Comparison of ENCODE assay signal across 9 cellular contexts in genomic region chr1:100606438-100606837, GRCh38.
DNase-seq lines count a peak whose midpoint lies in the region; ATAC-seq, FAIRE-seq and TF ChIP-seq lines count a peak whose summit lies in the region.
"Had no signal": no experiment of that assay in that cellular context is flagged by ENCODE, and none has a peak within 500 bp of the region (broad histone marks: within the 10 kb centered on the region; RNA-seq: fewer than 3 reads in every experiment).

No MANE protein-coding gene starts in this region.

- no peaks in the 10 kb centered on the region for H3K9me3 ChIP-seq in endothelial cell of umbilical vein (replicated peaks; ENCODE audit: control insufficient read depth, insufficient read depth, low read length)
- H3K9me3 ChIP-seq in osteoblast (ENCODE audit: low read depth, low read length), result no peaks in the 10 kb centered on the region

- dilution Hi-C loops in endothelial cell of umbilical vein (cut with MboI; ENCODE audit: extremely low pct_ligation_motif_present, low sequenced_read_pairs), result loop anchor here (25.0 kb wide), 1 partner anchor 256 kb away; no protein-coding TSS in a partner anchor

- H3K36me3 ChIP-seq in endothelial cell of umbilical vein (ENCODE audit: control insufficient read depth in 2 of 2, extremely low read depth in 1 of 2, insufficient read depth in 2 of 2, low read length in 2 of 2) (no peaks in the 10 kb centered on the region), osteoblast (ENCODE audit: insufficient read depth, low read length) (no peaks in the 10 kb centered on the region)
- H3K36me3 ChIP-seq: BLaER1 treated with 17β-estradiol and CSF1 and Interleukin-3, amounts not matched to agents 10 nM and 100 nM had no signal

- H3K79me2 ChIP-seq in endothelial cell of umbilical vein (ENCODE audit: control insufficient read depth, insufficient read depth, low read length) (no peaks in the 10 kb centered on the region), osteoblast (ENCODE audit: insufficient read depth, low read length) (no peaks in the 10 kb centered on the region)

- TF ChIP-seq CTCF in endothelial cell of umbilical vein (IDR thresholded peaks at IDR 0.05; ENCODE audit: extremely low read depth in 1 of 2, insufficient read depth in 1 of 2, low read depth in 1 of 2, low read length in 2 of 2) (peak; percentile 53 to 63), osteoblast (IDR thresholded peaks at IDR 0.05; ENCODE audit: extremely low read depth, low read depth, low read length) (peak; percentile 87)

- no peaks in the 10 kb centered on the region for H3K9me1 ChIP-seq in endothelial cell of umbilical vein (replicated peaks; ENCODE audit: control insufficient read depth, extremely low read depth, insufficient read depth, low read length)

- no peak overlapping the region for H3K9ac ChIP-seq in endothelial cell of umbilical vein (replicated peaks; ENCODE audit: extremely low read depth, insufficient read depth, low read length)
- H3K9ac ChIP-seq: BLaER1 treated with 17β-estradiol and CSF1 and Interleukin-3, amounts not matched to agents 10 nM and 100 nM had no signal

- POLR2A ChIA-PET in endothelial cell of umbilical vein (lab: Charles Lee), result no interaction called here

- no peak overlapping the region for H3K4me2 ChIP-seq in endothelial cell of umbilical vein (ENCODE audit: insufficient read depth, low read length)
- H3K4me2 ChIP-seq in osteoblast (ENCODE audit: insufficient read depth, low read length), result no peak overlapping the region
- H3K4me2 ChIP-seq: BLaER1 treated with 17β-estradiol and CSF1 and Interleukin-3, amounts not matched to agents 10 nM and 100 nM had no signal

- no TSS peak for BruUV-seq in endothelial cell of umbilical vein (replicated peaks; lab: Mats Ljungman, UMichigan)

- CTCF ChIA-PET in endothelial cell of umbilical vein (lab: Charles Lee), result interaction anchor here (0.9 to 2.9 kb wide), 14 partner anchors 9 to 262 kb away, joined by 3 to 56 read pairs (median 6); no protein-coding TSS in a partner anchor

- FAIRE-seq in endothelial cell of umbilical vein (lab: Jason Lieb, UNC), result peak; percentile 81

- DNase-seq in NCI-H2107 (lab: John Stamatoyannopoulos, UW) (peak; percentile 19), NCI-H2107 treated with DMSO at 0.1 percent for 48 hours (lab: John Stamatoyannopoulos, UW; ENCODE audit: unreplicated experiment) (no peak), NCI-H1694 (lab: John Stamatoyannopoulos, UW) (peak; percentile 46), endothelial cell of umbilical vein (ENCODE audit: low read depth, low spot score) (peak; percentile 78), osteoblast (ENCODE audit: insufficient read length, low spot score, missing footprints) (peak; percentile 53), NCI-H1105 (lab: John Stamatoyannopoulos, UW) (no peak), NCI-H2029 treated with DMSO at 0.1 percent for 48 hours (lab: John Stamatoyannopoulos, UW) (no peak)

- H4K20me1 ChIP-seq in endothelial cell of umbilical vein (replicated peaks; ENCODE audit: control insufficient read depth, extremely low read depth, insufficient read depth, low read length) (no peaks in the 10 kb centered on the region), osteoblast (ENCODE audit: insufficient read depth, low read length) (no peaks in the 10 kb centered on the region)
- H4K20me1 ChIP-seq: BLaER1 treated with 17β-estradiol and CSF1 and Interleukin-3, amounts not matched to agents 10 nM and 100 nM had no signal

- H3K27me3 ChIP-seq in endothelial cell of umbilical vein (ENCODE audit: control insufficient read depth in 2 of 2, insufficient read depth in 2 of 2, low read length in 2 of 2), result no peaks in the 10 kb centered on the region
- no peaks in the 10 kb centered on the region for H3K27me3 ChIP-seq in osteoblast (ENCODE audit: insufficient read depth, low read length)
- H3K27me3 ChIP-seq: BLaER1 treated with 17β-estradiol and CSF1 and Interleukin-3, amounts not matched to agents 10 nM and 100 nM had no signal

- no peak overlapping the region for H3K27ac ChIP-seq in endothelial cell of umbilical vein (ENCODE audit: insufficient read depth, low read depth, low read length)
- peak overlapping the region; percentile 57 for H3K27ac ChIP-seq in osteoblast (ENCODE audit: low read depth, low read length)
- H3K27ac ChIP-seq: BLaER1 treated with 17β-estradiol and CSF1 and Interleukin-3, amounts not matched to agents 10 nM and 100 nM had no signal

- intact Hi-C loops in endothelial cell of umbilical vein (cut with micrococcal nuclease), result loop anchor here (1.0 kb wide), 2 partner anchors 143 to 260 kb away; no protein-coding TSS in a partner anchor

- H2AFZ ChIP-seq in endothelial cell of umbilical vein (ENCODE audit: low read depth, low read length), result no peak overlapping the region
- H2AFZ ChIP-seq in osteoblast (ENCODE audit: low read length), result peak overlapping the region; percentile 36

- H3K4me1 ChIP-seq in endothelial cell of umbilical vein (ENCODE audit: control insufficient read depth, extremely low read depth, insufficient read depth, low read length) (no peaks in the 10 kb centered on the region), osteoblast (ENCODE audit: insufficient read depth, low read length) (peaks cover 27% of the 10 kb centered on the region)

- H3K4me3 ChIP-seq in endothelial cell of umbilical vein (replicated peaks in 1 of 3; ENCODE audit: insufficient read depth in 1 of 3, low read depth in 1 of 3, low read length in 3 of 3) (no peak overlapping the region), osteoblast (ENCODE audit: insufficient read depth, low read length) (no peak overlapping the region)
- H3K4me3 ChIP-seq: BLaER1 treated with 17β-estradiol and CSF1 and Interleukin-3, amounts not matched to agents 10 nM and 100 nM had no signal

- no peak for TF ChIP-seq POLR2A in endothelial cell of umbilical vein (IDR thresholded peaks at IDR 0.05; ENCODE audit: low read depth, low read length)

- ATAC-seq in GM21381 (IDR thresholded peaks at IDR 0.05; ENCODE audit: unreplicated experiment), result no peak

TF ChIP-seq in endothelial cell of umbilical vein, 7 proteins besides CTCF, POLR2A, EP300 and RAD21:
- no peak for TF ChIP-seq FOS (IDR thresholded peaks at IDR 0.05; ENCODE audit: borderline replicate concordance, insufficient read depth, low read length)
- TF ChIP-seq JUN (IDR thresholded peaks at IDR 0.05; ENCODE audit: borderline replicate concordance, insufficient read depth, insufficient read length, low read depth), result no peak
- no peak for TF ChIP-seq POLR2AphosphoS5 (IDR thresholded peaks at IDR 0.05; ENCODE audit: insufficient read depth, low read depth, low read length)
- no peak for TF ChIP-seq MYC (IDR thresholded peaks at IDR 0.05; ENCODE audit: low read depth, low read length)
- no peak for TF ChIP-seq EZH2 (IDR thresholded peaks at IDR 0.05; ENCODE audit: borderline replicate concordance, low read depth, low read length, severe bottlenecking)
- no peak for TF ChIP-seq MAX (IDR thresholded peaks at IDR 0.05; ENCODE audit: insufficient read depth, insufficient read length)
- TF ChIP-seq GATA2 (IDR thresholded peaks at IDR 0.05; ENCODE audit: insufficient read depth, insufficient read length, low read depth, low read length), result no peak

Comparison
In these comparisons a context has a peak if more than half of its experiments do, and no peak if none do; other contexts are left out.
1. DNase-seq: peak in NCI-H2107 (single experiment), NCI-H1694 (single experiment), endothelial cell of umbilical vein (single experiment) and osteoblast (single experiment); none in NCI-H2107 treated with DMSO at 0.1 percent for 48 hours (single experiment), NCI-H1105 (single experiment) and NCI-H2029 treated with DMSO at 0.1 percent for 48 hours (single experiment).